ENCODE assay signal across 10 cellular contexts in genomic region chr3:123732447-123732846, GRCh38.
A peak's percentile ranks its signal among the peaks of the same experiment; 100 is the strongest.
DNase-seq lines count a peak whose midpoint lies in the region; ATAC-seq and TF ChIP-seq lines count a peak whose summit lies in the region.
"Had no signal": no experiment of that assay in that cellular context is flagged by ENCODE, and none has a peak within 500 bp of the region (broad histone marks: within the 10 kb centered on the region; RNA-seq: fewer than 3 reads in every experiment).

No MANE protein-coding gene starts in this region.

- peak; percentile 24 to 38 for ATAC-seq in activated CD4-positive, CD25-positive, alpha-beta regulatory T cell treated with anti-CD3 and anti-CD28 coated beads, Interleukin-2, amount 50 U/mL, for 24 hours
- no peak for ATAC-seq in HG03432 (IDR thresholded peaks at IDR 0.05; ENCODE audit: unreplicated experiment)
- ATAC-seq in HG02938 (IDR thresholded peaks at IDR 0.05; ENCODE audit: unreplicated experiment) = no peak

- no peak for TF ChIP-seq CTCF in choroid plexus epithelial cell (conservative IDR thresholded peaks at IDR 0.05; ENCODE audit: low read depth, low read length)

- no peak for DNase-seq in activated CD4-positive, CD25-positive, alpha-beta regulatory T cell treated with anti-CD3 and anti-CD28 coated beads, Interleukin-2, amount 50 U/mL, for 72 hours
- DNase-seq in NCI-H2107 treated with DMSO at 0.1 percent for 48 hours (lab: John Stamatoyannopoulos, UW; ENCODE audit: unreplicated experiment) = peak; percentile 96
- DNase-seq in choroid plexus epithelial cell (ENCODE audit: low read depth) = peak; percentile 70
- DNase-seq in skeletal muscle cell (ENCODE audit: low read depth) = peak; percentile 56
- no peak for DNase-seq in stimulated activated naive CD4-positive, alpha-beta T cell (lab: John Stamatoyannopoulos, UW)
- DNase-seq: substantia nigra had no signal

- H3K4me3 ChIP-seq in choroid plexus epithelial cell (ENCODE audit: low read depth, low read length) (no peak overlapping the region), skeletal muscle cell (ENCODE audit: low read depth, low read length) (no peak overlapping the region)
- H3K4me3 ChIP-seq: prostate gland had no signal

Comparison
In these comparisons a context has a peak if more than half of its experiments do, and no peak if none do; other contexts are left out.
1. ATAC-seq: peak in activated CD4-positive, CD25-positive, alpha-beta regulatory T cell treated with anti-CD3 and anti-CD28 coated beads, Interleukin-2, amount 50 U/mL, for 24 hours (2 of 2); none in HG03432 (single experiment) and HG02938 (single experiment).
2. DNase-seq: peak in NCI-H2107 treated with DMSO at 0.1 percent for 48 hours (single experiment), choroid plexus epithelial cell (single experiment) and skeletal muscle cell (single experiment); none in activated CD4-positive, CD25-positive, alpha-beta regulatory T cell treated with anti-CD3 and anti-CD28 coated beads, Interleukin-2, amount 50 U/mL, for 72 hours (single experiment) and stimulated activated naive CD4-positive, alpha-beta T cell (0 of 6).